9 cellular contexts compared by ENCODE assay signal in genomic region chr3:131795382-131796085, GRCh38.
A peak's percentile ranks its signal among the peaks of the same experiment; 100 is the strongest.
DNase-seq lines count a peak whose midpoint lies in the region; ATAC-seq, FAIRE-seq and TF ChIP-seq lines count a peak whose summit lies in the region.
"Had no signal": no experiment of that assay in that cellular context is flagged by ENCODE, and none has a peak within 500 bp of the region (broad histone marks: within the 10 kb centered on the region; RNA-seq: fewer than 3 reads in every experiment).

No MANE protein-coding gene starts in this region.

- intact Hi-C loops in lower leg skin (cut with DNase I; ENCODE audit: low total_unique reads), result loop anchor here (10.0 kb wide), 1 partner anchor 239 kb away; the partner anchor contains the start of gene CPNE4

- no peak for TF ChIP-seq POLR2A in lower leg skin (IDR thresholded peaks at IDR 0.05)

- no peak overlapping the region for H3K4me3 ChIP-seq in lower leg skin (ENCODE audit: low read depth, poor library complexity, severe bottlenecking)
- H3K4me3 ChIP-seq: suprapubic skin had no signal

- 88 to 90% methylated on average over 3 of the region's 3 CpGs for WGBS in lower leg skin, 2 donors

- peak; percentile 18 for DNase-seq in RCC 7860 (ENCODE audit: low spot score)
- DNase-seq in pons (ENCODE audit: low spot score), result peak; percentile 6
- no peak for DNase-seq in lower leg skin (ENCODE audit: low spot score in 2 of 2)
- DNase-seq in ecto neural progenitor cell (ENCODE audit: low spot score), result no peak
- no peak for DNase-seq in cortex of kidney (lab: John Stamatoyannopoulos, UW)
- DNase-seq in activated CD8-positive, alpha-beta memory T cell treated with anti-CD3 and anti-CD28 coated beads for 24 hours, result no peak

- TF ChIP-seq CTCF in lower leg skin (IDR thresholded peaks at IDR 0.05), result no peak

- no peak for FAIRE-seq in RCC 7860 (lab: Jason Lieb, UNC)

- ATAC-seq in GM19025 (IDR thresholded peaks at IDR 0.05; ENCODE audit: low read depth, unreplicated experiment) (peak; percentile 38), HG03196 (IDR thresholded peaks at IDR 0.05; ENCODE audit: unreplicated experiment) (peak; percentile 60)

Comparison
In these comparisons a context has a peak if more than half of its experiments do, and no peak if none do; other contexts are left out.
1. DNase-seq: peak in RCC 7860 (single experiment) and pons (single experiment); none in lower leg skin (0 of 2), ecto neural progenitor cell (single experiment), cortex of kidney (single experiment) and activated CD8-positive, alpha-beta memory T cell treated with anti-CD3 and anti-CD28 coated beads for 24 hours (single experiment).